8 cellular contexts compared by ENCODE assay signal in the genomic region with DNA sequence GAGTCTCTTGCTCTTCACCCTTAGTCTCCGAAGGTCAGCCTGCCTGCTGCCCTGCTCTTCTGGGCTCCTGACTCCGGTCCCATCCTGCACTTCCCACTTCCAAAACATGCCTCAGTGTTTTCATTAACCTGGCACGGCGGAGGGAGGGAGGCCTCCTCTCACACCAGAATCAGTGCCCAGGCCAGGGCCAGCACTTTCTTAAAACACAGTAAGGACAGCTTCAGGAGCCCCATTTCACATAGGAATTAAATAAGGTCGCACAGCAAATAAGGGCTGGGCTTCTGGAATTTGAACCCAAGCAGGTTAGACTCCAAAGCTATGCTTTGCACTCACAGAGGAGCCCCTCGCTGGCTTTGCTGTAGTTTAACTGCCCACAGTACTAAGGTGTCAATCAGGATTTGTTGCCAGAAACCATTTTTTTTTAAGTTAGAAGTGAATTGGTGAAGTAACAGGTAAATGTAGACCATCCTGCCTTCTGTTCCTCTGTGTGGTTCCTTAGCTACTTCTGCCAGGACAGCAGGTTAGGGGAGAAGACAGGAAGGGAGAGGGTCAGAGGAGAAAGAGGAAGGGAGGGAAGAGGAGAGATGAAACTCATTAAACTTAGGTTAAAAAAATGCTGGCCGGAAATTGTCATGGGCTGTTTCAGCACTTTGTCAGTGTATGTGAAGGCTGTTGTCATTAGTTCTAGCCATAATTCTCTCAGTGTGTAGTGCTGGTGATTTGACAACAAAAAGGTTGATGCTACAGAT. TPM values are rescaled to one million over a fixed set of nuclear protein-coding genes. Genes with fewer than 3 reads are reported as not detected.
A peak's percentile ranks its signal among the peaks of the same experiment; 100 is the strongest.
DNase-seq lines count a peak whose midpoint lies in the region; ATAC-seq and TF ChIP-seq lines count a peak whose summit lies in the region.

No MANE protein-coding gene starts in this region.

- H3K27me3 Mint-ChIP-seq in glutamatergic neuron (ENCODE audit: unreplicated experiment) (peaks cover 30% of the 10 kb centered on the region), progenitor cell of endocrine pancreas (no peaks in the 10 kb centered on the region)

- DNase-seq in GM12864 (ENCODE audit: low read depth) (no peak), RPMI8226 (peak; percentile 65), glutamatergic neuron (no peak), progenitor cell of endocrine pancreas (ENCODE audit: low spot score, unreplicated experiment) (no peak), NCI-H510A (lab: John Stamatoyannopoulos, UW) (no peak), DMS153 (lab: John Stamatoyannopoulos, UW) (no peak)
- DNase-seq in effector CD4-positive, alpha-beta T cell = no peak

- peak overlapping the region; percentile 86 for H3K27ac Mint-ChIP-seq in glutamatergic neuron (ENCODE audit: unreplicated experiment)
- peak overlapping the region; percentile 60 for H3K27ac Mint-ChIP-seq in progenitor cell of endocrine pancreas

- peak overlapping the region; percentile 94 for H3K4me3 Mint-ChIP-seq in glutamatergic neuron (ENCODE audit: unreplicated experiment)
- H3K4me3 Mint-ChIP-seq in progenitor cell of endocrine pancreas (ENCODE audit: low read depth) = peak overlapping the region; percentile 86

- H3K4me1 Mint-ChIP-seq in glutamatergic neuron (ENCODE audit: low read depth, unreplicated experiment) = peaks cover 61% of the 10 kb centered on the region
- H3K4me1 Mint-ChIP-seq in progenitor cell of endocrine pancreas (ENCODE audit: low read depth) = peaks cover 60% of the 10 kb centered on the region

- ATAC-seq in HG02763 (IDR thresholded peaks at IDR 0.05; ENCODE audit: unreplicated experiment) = no peak

- H3K36me3 Mint-ChIP-seq in glutamatergic neuron (ENCODE audit: unreplicated experiment) (peaks cover 10% of the 10 kb centered on the region), progenitor cell of endocrine pancreas (ENCODE audit: insufficient read depth) (peaks cover 8% of the 10 kb centered on the region)

- peaks cover 59% of the 10 kb centered on the region for H3K9me3 Mint-ChIP-seq in glutamatergic neuron (ENCODE audit: unreplicated experiment)
- peaks cover 3% of the 10 kb centered on the region for H3K9me3 Mint-ChIP-seq in progenitor cell of endocrine pancreas (ENCODE audit: low read depth)

- peak overlapping the region; percentile 71 for H3K4me3 ChIP-seq in GM12864 (ENCODE audit: low read depth, low read length)

- TF ChIP-seq CTCF in GM12864 (IDR thresholded peaks at IDR 0.05; ENCODE audit: low read depth, low read length, missing control alignments) (no peak), glutamatergic neuron (IDR thresholded peaks at IDR 0.05; ENCODE audit: partially characterized antibody, unreplicated experiment) (no peak), progenitor cell of endocrine pancreas (IDR thresholded peaks at IDR 0.05; ENCODE audit: unreplicated experiment) (no peak)

RNA-seq across cellular contexts. Expression of a gene that starts 1.1 kb away (rescaled TPM):
- 137 TPM for total RNA-seq in glutamatergic neuron (ENCODE audit: unreplicated experiment)
- 21.2 and 23.0 TPM in 2 replicates for total RNA-seq in progenitor cell of endocrine pancreas

RNA-seq across cellular contexts. Expression of a gene that starts 18.0 kb away (rescaled TPM):
- total RNA-seq in glutamatergic neuron (ENCODE audit: unreplicated experiment) (13.6 TPM), progenitor cell of endocrine pancreas (13.9 and 16.6 TPM in 2 replicates)

RNA-seq across cellular contexts. Expression of a gene that starts 40.1 kb away (rescaled TPM):
- total RNA-seq in glutamatergic neuron (ENCODE audit: unreplicated experiment) (40.2 TPM), progenitor cell of endocrine pancreas (44.1 and 46.0 TPM in 2 replicates)

RNA-seq across cellular contexts. Expression of a gene that starts 49.5 kb away (rescaled TPM):
- total RNA-seq in glutamatergic neuron (ENCODE audit: unreplicated experiment) = not detected
- 0.93 and 1.5 TPM in 2 replicates for total RNA-seq in progenitor cell of endocrine pancreas
